Comparison of ENCODE assay signal across 20 cellular contexts in genomic region chr1:53267761-53268160, GRCh38. TPM values are rescaled to one million over a fixed set of nuclear protein-coding genes. Genes with fewer than 3 reads are reported as not detected.
A peak's percentile ranks its signal among the peaks of the same experiment; 100 is the strongest.
DNase-seq lines count a peak whose midpoint lies in the region; ATAC-seq and TF ChIP-seq lines count a peak whose summit lies in the region.
"Had no signal": no experiment of that assay in that cellular context is flagged by ENCODE, and none has a peak within 500 bp of the region (broad histone marks: within the 10 kb centered on the region; RNA-seq: fewer than 3 reads in every experiment).

No MANE protein-coding gene starts in this region.

- H3K9me3 Mint-ChIP-seq in central memory CD8-positive, alpha-beta T cell = no peaks in the 10 kb centered on the region
- H3K9me3 Mint-ChIP-seq: CD14-positive monocyte; CD4-positive, alpha-beta memory T cell; CD8-positive, alpha-beta memory T cell had no signal

- H3K23ac ChIP-seq in mesenchymal stem cell (ENCODE audit: low read length in 2 of 2) = no peak overlapping the region

- no peak overlapping the region for H2BK12ac ChIP-seq in mesenchymal stem cell (ENCODE audit: low read length in 2 of 2)

- H2BK15ac ChIP-seq in mesenchymal stem cell (ENCODE audit: low read depth, poor library complexity, severe bottlenecking) = no peak overlapping the region

- no peak overlapping the region for H4K91ac ChIP-seq in mesenchymal stem cell (ENCODE audit: low read length)

- no peak overlapping the region for H3K4ac ChIP-seq in mesenchymal stem cell (ENCODE audit: low read depth in 1 of 2, low read length in 2 of 2)

- no peak overlapping the region for H3K4me2 ChIP-seq in mesenchymal stem cell (ENCODE audit: low read length, poor library complexity, severe bottlenecking)
- H3K4me2 ChIP-seq: BLaER1 had no signal

- no peak overlapping the region for H3K4me3 ChIP-seq in coronary artery
- H3K4me3 ChIP-seq in mesenchymal stem cell (ENCODE audit: insufficient read depth in 1 of 2, low read depth in 1 of 2, low read length in 2 of 2) = no peak overlapping the region
- H3K4me3 ChIP-seq: BLaER1 had no signal

- no peak for DNase-seq in central memory CD8-positive, alpha-beta T cell (ENCODE audit: low spot score in 2 of 2)
- DNase-seq in coronary artery (ENCODE audit: low spot score) = peak; percentile 58
- DNase-seq in mesenchymal stem cell = no peak
- peak; percentile 52 for DNase-seq in posterior vena cava (ENCODE audit: low spot score)
- no peak for DNase-seq in posterior cingulate gyrus
- DNase-seq in dermis blood vessel endothelial cell = no peak
- DNase-seq in SKM-1 treated with dmso at 0.1 percent for 144 hours (lab: John Stamatoyannopoulos, UW; ENCODE audit: unreplicated experiment) = no peak
- DNase-seq: 8988T; ACHN; BE2C; C1 segment of cervical spinal cord; Calu3; CD4-positive, alpha-beta memory T cell; CD4-positive, CD25-positive, alpha-beta regulatory T cell; CD8-positive, alpha-beta memory T cell; COR-L47; DMS79 treated with DMSO at 0.1 percent for 48 hours; GF-D8 had no signal

- no peak for TF ChIP-seq CTCF in coronary artery (IDR thresholded peaks at IDR 0.05)

- no peaks in the 10 kb centered on the region for H3K4me1 Mint-ChIP-seq in central memory CD8-positive, alpha-beta T cell
- H3K4me1 Mint-ChIP-seq: CD14-positive monocyte; CD4-positive, alpha-beta memory T cell; CD8-positive, alpha-beta memory T cell had no signal

- ATAC-seq in central memory CD8-positive, alpha-beta T cell (replicated peaks; ENCODE audit: extremely low read depth, poor library complexity, severe bottlenecking) = no peak

- peaks cover 36 to 51% of the 10 kb centered on the region in 2 experiments for H3K36me3 ChIP-seq in mesenchymal stem cell (ENCODE audit: control insufficient read depth in 1 of 2, insufficient read depth in 2 of 2, low read depth in 1 of 2, low read length in 2 of 2)

- no peak overlapping the region for H3K18ac ChIP-seq in mesenchymal stem cell (ENCODE audit: low read depth in 1 of 2, low read length in 2 of 2)

- H3K27ac ChIP-seq in coronary artery = no peak overlapping the region
- no peak overlapping the region for H3K27ac ChIP-seq in mesenchymal stem cell (ENCODE audit: low read length, poor library complexity, severe bottlenecking)
- H3K27ac ChIP-seq: BLaER1 had no signal

- no peak overlapping the region for H2AK5ac ChIP-seq in mesenchymal stem cell (ENCODE audit: low read length, severe bottlenecking)

- H3K14ac ChIP-seq in mesenchymal stem cell (ENCODE audit: low read length in 2 of 2) = no peak overlapping the region

- no peaks in the 10 kb centered on the region for H3K27me3 ChIP-seq in mesenchymal stem cell (ENCODE audit: control insufficient read depth in 1 of 2, insufficient read depth in 1 of 2, low read length in 2 of 2)
- H3K27me3 ChIP-seq: BE2C, BLaER1 had no signal

- H3K9ac ChIP-seq in mesenchymal stem cell (ENCODE audit: low read length) = no peak overlapping the region
- H3K9ac ChIP-seq: BLaER1 had no signal

- peak overlapping the region; percentile 9 for H4K8ac ChIP-seq in mesenchymal stem cell (ENCODE audit: low read length)

- H3K9me3 ChIP-seq in mesenchymal stem cell (ENCODE audit: control insufficient read depth, low read length) = no peaks in the 10 kb centered on the region
- H3K9me3 ChIP-seq: BE2C, BLaER1 had no signal

- intact Hi-C loops in posterior vena cava (cut with DNase I) (no loop called here), posterior cingulate gyrus (cut with DNase I) (no loop called here)

- no peak overlapping the region for H2AFZ ChIP-seq in mesenchymal stem cell (ENCODE audit: low read depth, low read length)

- H2BK120ac ChIP-seq in mesenchymal stem cell (ENCODE audit: low read depth, low read length) = no peak overlapping the region

- no peak overlapping the region for H3K4me3 Mint-ChIP-seq in central memory CD8-positive, alpha-beta T cell
- H3K4me3 Mint-ChIP-seq: CD14-positive monocyte; CD4-positive, alpha-beta memory T cell; CD4-positive, CD25-positive, alpha-beta regulatory T cell; CD8-positive, alpha-beta memory T cell had no signal

- H3K79me1 ChIP-seq in mesenchymal stem cell (replicated peaks; ENCODE audit: low read length, poor library complexity, severe bottlenecking) = no peaks in the 10 kb centered on the region

- H3K27me3 Mint-ChIP-seq in central memory CD8-positive, alpha-beta T cell = no peaks in the 10 kb centered on the region
- H3K27me3 Mint-ChIP-seq: CD4-positive, alpha-beta memory T cell; CD4-positive, CD25-positive, alpha-beta regulatory T cell; CD8-positive, alpha-beta memory T cell had no signal

- peaks cover 2% of the 10 kb centered on the region for H3K36me3 Mint-ChIP-seq in central memory CD8-positive, alpha-beta T cell (ENCODE audit: insufficient read depth)

- peaks cover 2% of the 10 kb centered on the region for H3K4me1 ChIP-seq in mesenchymal stem cell (ENCODE audit: control insufficient read depth, insufficient read depth, low read depth, low read length)
- H3K4me1 ChIP-seq: BE2C, BLaER1 had no signal

- peak overlapping the region; percentile 13 for H3K27ac Mint-ChIP-seq in central memory CD8-positive, alpha-beta T cell (ENCODE audit: low read depth)
- H3K27ac Mint-ChIP-seq: CD4-positive, CD25-positive, alpha-beta regulatory T cell had no signal

- no peak overlapping the region for H2BK5ac ChIP-seq in mesenchymal stem cell (ENCODE audit: low read depth, low read length, poor library complexity, severe bottlenecking)

RNA-seq across cellular contexts. Expression of gene MAGOH, which starts 29.4 kb away (rescaled TPM):
- polyA plus RNA-seq in mesenchymal stem cell (2013, experiment 1 of 2) = 53.3 TPM
- 54.6 TPM for polyA plus RNA-seq in mesenchymal stem cell (2013, experiment 2 of 2)
- 10 to 100 TPM; 24.0 to 32.2 TPM for total RNA-seq in posterior vena cava
- 34.9 and 50.3 TPM in 2 replicates for total RNA-seq in dermis blood vessel endothelial cell

RNA-seq across cellular contexts. Expression of gene CZIB, which starts 47.3 kb away (rescaled TPM):
- 48.5 TPM for polyA plus RNA-seq in mesenchymal stem cell (2013, experiment 1 of 2)
- polyA plus RNA-seq in mesenchymal stem cell (2013, experiment 2 of 2) = 51.0 TPM
- total RNA-seq in posterior vena cava (10 to 100 TPM; 49.4 to 72.5 TPM), dermis blood vessel endothelial cell (47.1 TPM in 2 replicates)

Comparison
In these comparisons a context has a peak if more than half of its experiments do, and no peak if none do; other contexts are left out.
1. DNase-seq: peak in coronary artery (single experiment) and posterior vena cava (single experiment); none in central memory CD8-positive, alpha-beta T cell (0 of 2), mesenchymal stem cell (single experiment), posterior cingulate gyrus (0 of 10), dermis blood vessel endothelial cell (single experiment) and SKM-1 treated with dmso at 0.1 percent for 144 hours (single experiment).